Comparison of ENCODE assay signal across 18 cellular contexts in genomic region chr1:18823438-18823837, GRCh38.
"Had no signal": no experiment of that assay in that cellular context is flagged by ENCODE, and none has a peak within 500 bp of the region (broad histone marks: within the 10 kb centered on the region; RNA-seq: fewer than 3 reads in every experiment).

No MANE protein-coding gene starts in this region.

- H3K9me3 ChIP-seq: SK-N-SH had no signal

- DNase-seq: KBM-7, MV-4-11, NCI-H1048, NCI-H1105, NCI-H1417, NCI-H1436 treated with DMSO at 0.1 percent for 48 hours, NCI-H1694, NCI-H187 treated with DMSO at 0.1 percent for 48 hours, NCI-H2029 treated with DMSO at 0.1 percent for 48 hours, NCI-H2171 treated with DMSO at 0.1 percent for 48 hours, NCI-H345, NCI-H446 treated with DMSO at 0.1 percent for 48 hours, NCI-H510A treated with DMSO at 0.1 percent for 48 hours, NCI-H526, RPMI8226, SHP77, SK-N-SH, SW 1271 had no signal
